In the genomic region with DNA sequence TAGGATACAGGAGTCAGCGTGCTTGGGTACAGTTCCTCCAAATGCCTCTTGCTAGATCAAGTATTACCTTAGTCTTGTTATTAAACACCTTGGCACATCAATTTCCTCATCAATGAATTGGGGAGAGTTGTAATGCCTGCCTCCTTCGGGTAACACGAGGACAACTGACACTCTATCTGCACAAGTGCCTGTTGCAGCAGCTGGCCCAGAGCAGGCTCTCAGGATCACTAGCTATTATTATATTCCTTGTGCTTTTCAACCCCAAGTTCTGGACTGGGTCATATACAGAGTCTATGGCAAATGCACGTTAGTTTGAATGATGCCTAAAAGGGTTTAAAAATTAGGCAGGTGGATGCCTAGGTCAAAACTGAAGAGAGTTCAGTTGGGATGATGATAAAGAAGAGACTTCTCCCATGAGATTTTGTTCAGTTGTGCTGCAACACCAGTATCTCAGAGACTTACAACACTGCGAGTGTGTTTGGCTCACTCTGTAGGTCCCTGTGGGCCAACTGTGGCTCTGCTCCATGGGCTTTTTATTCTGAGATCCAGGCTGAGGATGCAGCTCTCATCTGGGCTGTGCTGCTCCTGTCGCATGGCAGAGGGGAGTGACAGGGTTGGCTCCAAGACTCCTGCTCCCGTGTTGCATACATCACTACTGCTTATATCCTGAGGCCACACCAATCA, we compare ENCODE assay signal across 25 cellular contexts. TPM values are rescaled to one million over a fixed set of nuclear protein-coding genes. Genes with fewer than 3 reads are reported as not detected.
"Had no signal": no experiment of that assay in that cellular context is flagged by ENCODE, and none has a peak within 500 bp of the region (broad histone marks: within the 10 kb centered on the region; RNA-seq: fewer than 3 reads in every experiment).

No MANE protein-coding gene starts in this region.

- H3K4me3 ChIP-seq: breast epithelium, left ventricle myocardium inferior, tibial artery, uterus had no signal

- H3K36me3 ChIP-seq: breast epithelium, left ventricle myocardium inferior, tibial artery, uterus had no signal

- ATAC-seq: activated CD4-positive, CD25-positive, alpha-beta regulatory T cell treated with anti-CD3 and anti-CD28 coated beads, Interleukin-2, amount 50 U/mL, for 24 hours; activated T-helper 17 cell treated with anti-CD3 and anti-CD28 coated beads, Interleukin-2, amount 50 U/mL, for 72 hours; foreskin keratinocyte; naive thymus-derived CD8-positive, alpha-beta T cell had no signal

- H3K9ac ChIP-seq: parathyroid adenoma had no signal

- H3K27me3 ChIP-seq: breast epithelium, foreskin keratinocyte, uterus had no signal

- H3K27ac ChIP-seq: breast epithelium, foreskin keratinocyte, left ventricle myocardium inferior, parathyroid adenoma, tibial artery, uterus had no signal

- FAIRE-seq: kidney had no signal

- H3K9me3 ChIP-seq: breast epithelium, left ventricle myocardium inferior, tibial artery, uterus had no signal

- H2AFZ ChIP-seq: parathyroid adenoma had no signal

- H3K4me1 ChIP-seq: breast epithelium, left ventricle myocardium inferior, parathyroid adenoma, tibial artery, uterus had no signal

- DNase-seq: activated CD4-positive, alpha-beta T cell treated with anti-CD3 and anti-CD28 coated beads, Interleukin-2, amount 50 U/mL, for 4 hours; activated naive CD4-positive, alpha-beta T cell treated with Interleukin-2 at 50 U/mL for 16 hours; activated T-cell treated with anti-CD3 and anti-CD28 coated beads for 4 hours; endodermal cell; erythroblast; glutamatergic neuron; hypothalamus; kidney; left ventricle myocardium inferior; naive thymus-derived CD8-positive, alpha-beta T cell; stimulated activated CD4-positive, alpha-beta T cell treated with anti-CD3 and anti-CD28 coated beads, Interleukin-12 subunit alpha, Interleukin-12 subunit beta, amount 100 ng/mL, for 4 hours; stimulated activated CD4-positive, alpha-beta T cell treated with anti-CD3 and anti-CD28 coated beads, Interleukin-2, amount 100 ng/mL, for 24 hours; stimulated activated naive B cell treated with anti-CD40 and anti-IgM and Interleukin-4, amounts not matched to agents 10 μg/mL and 1 μg/mL and 100 μg/mL, for 72 hours; T1000; tibial artery; uterus had no signal

RNA-seq across cellular contexts. Expression of a gene that starts 41.1 kb away (rescaled TPM):
- total RNA-seq: breast epithelium; cerebellum; dermis microvascular lymphatic vessel endothelial cell; endodermal cell; foreskin keratinocyte; kidney; left ventricle myocardium inferior; mononuclear cell; naive thymus-derived CD8-positive, alpha-beta T cell; subcutaneous adipose tissue; uterus had no signal
- polyA plus RNA-seq: naive thymus-derived CD8-positive, alpha-beta T cell had no signal
